Comparison of ENCODE assay signal across 10 cellular contexts in the genomic region with DNA sequence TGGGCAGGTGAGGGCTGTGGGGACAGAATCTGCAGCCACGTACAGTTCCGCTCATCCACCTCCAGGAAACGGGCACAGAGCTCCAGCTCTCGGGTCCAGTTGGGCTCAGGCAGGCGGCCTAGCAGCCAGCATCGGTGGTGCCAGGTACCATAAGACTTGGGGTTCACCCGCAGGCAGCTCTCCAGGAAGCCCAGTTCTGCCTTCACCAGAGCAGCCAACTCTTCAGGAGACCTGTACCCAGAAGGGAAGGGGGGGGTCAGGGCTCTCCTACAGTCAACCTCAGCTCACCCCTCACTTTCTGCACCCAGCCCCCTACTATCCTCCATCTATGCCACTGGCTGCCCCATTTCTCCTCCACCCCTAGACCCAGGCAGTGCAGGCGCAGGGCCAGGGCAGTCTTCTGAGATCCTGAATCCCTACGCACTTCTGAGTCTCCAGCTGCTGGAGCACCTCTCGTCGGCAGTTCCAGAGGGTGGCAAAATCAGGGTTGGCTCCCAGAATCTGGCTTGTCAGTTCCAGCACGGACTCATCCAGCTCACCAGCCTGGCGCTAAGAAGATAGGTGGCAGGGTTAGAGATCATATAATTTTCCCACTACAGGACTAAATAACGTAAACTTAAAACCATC. TPM values are rescaled to one million over a fixed set of nuclear protein-coding genes. Genes with fewer than 3 reads are reported as not detected.
A peak's percentile ranks its signal among the peaks of the same experiment; 100 is the strongest.
DNase-seq lines count a peak whose midpoint lies in the region; ATAC-seq, FAIRE-seq and TF ChIP-seq lines count a peak whose summit lies in the region.
"Had no signal": no experiment of that assay in that cellular context is flagged by ENCODE, and none has a peak within 500 bp of the region (broad histone marks: within the 10 kb centered on the region; RNA-seq: fewer than 3 reads in every experiment).

No MANE protein-coding gene starts in this region.

- H3K27ac Mint-ChIP-seq in CD8-positive, alpha-beta memory T cell = peak overlapping the region in 7 of 8 donors; percentile 17 to 98 (median 96)
- no peak overlapping the region for H3K27ac Mint-ChIP-seq in activated naive CD8-positive, alpha-beta T cell treated with anti-CD3 and anti-CD28 coated beads, Interleukin-2, amount 50 U/mL, for 24 hours
- peak overlapping the region in 1 of 2 donors; percentile 92 for H3K27ac Mint-ChIP-seq in natural killer cell treated with Interleukin-12 subunit alpha and Interleukin-12 subunit beta and Interleukin-15 and Interleukin-18, amount 100 ng/mL, for 72 hours

- CTCF ChIA-PET in CD8-positive, alpha-beta memory T cell (lab: Charles Lee) = interaction anchor here (1.0 to 5.4 kb wide), 17 partner anchors 8 to 161 kb away, joined by 3 to 94 read pairs (median 6); a partner anchor contains a TSS

- H3K27me3 ChIP-seq in CD8-positive, alpha-beta memory T cell (ENCODE audit: insufficient read depth, low read length, poor library complexity, severe bottlenecking) = no peaks in the 10 kb centered on the region
- H3K27me3 ChIP-seq in Karpas-422 (ENCODE audit: low read length) = no peaks in the 10 kb centered on the region
- H3K27me3 ChIP-seq in vagina = no peaks in the 10 kb centered on the region
- H3K27me3 ChIP-seq: sigmoid colon had no signal

- no peaks in the 10 kb centered on the region for H3K9me2 ChIP-seq in Karpas-422 (replicated peaks; ENCODE audit: insufficient read depth, low read length)

- peak in 1 of 5 donors; percentile 46 for DNase-seq in CD8-positive, alpha-beta memory T cell
- DNase-seq in Karpas-422 = no peak
- no peak for DNase-seq in activated naive CD8-positive, alpha-beta T cell treated with anti-CD3 and anti-CD28 coated beads, Interleukin-2, amount 50 U/mL, for 24 hours
- DNase-seq in natural killer cell treated with Interleukin-12 subunit alpha and Interleukin-12 subunit beta and Interleukin-15 and Interleukin-18, amount 100 ng/mL, for 72 hours (ENCODE audit: low spot score) = no peak
- no peak for DNase-seq in urothelium cell line (ENCODE audit: low spot score)
- no peak for DNase-seq in vagina (ENCODE audit: extremely low spot score in 2 of 2)
- DNase-seq in stimulated activated CD4-positive, alpha-beta T cell treated with anti-CD3 and anti-CD28 coated beads, Interleukin-2, amount 100 ng/mL, for 48 hours = no peak
- DNase-seq: NCI-H2029 treated with DMSO at 0.1 percent for 48 hours, sigmoid colon had no signal

- POLR2A ChIA-PET in CD8-positive, alpha-beta memory T cell (lab: Charles Lee) = interaction anchor here (0.6 to 2.8 kb wide), 8 partner anchors 13 to 971 kb away, joined by 3 to 28 read pairs (median 8); a partner anchor contains a TSS

- no peak for ATAC-seq in activated naive CD8-positive, alpha-beta T cell treated with anti-CD3 and anti-CD28 coated beads, Interleukin-2, amount 50 U/mL, for 24 hours
- no peak for ATAC-seq in natural killer cell treated with Interleukin-12 subunit alpha and Interleukin-12 subunit beta and Interleukin-15 and Interleukin-18, amount 100 ng/mL, for 72 hours
- ATAC-seq in GM19023 (IDR thresholded peaks at IDR 0.05; ENCODE audit: unreplicated experiment) = no peak

- peaks cover 30% of the 10 kb centered on the region for H3K4me1 ChIP-seq in CD8-positive, alpha-beta memory T cell (ENCODE audit: insufficient read depth, low read length)
- peaks cover 38% of the 10 kb centered on the region for H3K4me1 ChIP-seq in Karpas-422 (ENCODE audit: low read length)
- H3K4me1 ChIP-seq in vagina = peaks cover 18% of the 10 kb centered on the region

- H3K9me3 ChIP-seq in CD8-positive, alpha-beta memory T cell (ENCODE audit: low read length) = no peaks in the 10 kb centered on the region
- no peaks in the 10 kb centered on the region for H3K9me3 ChIP-seq in Karpas-422 (ENCODE audit: low read length)
- H3K9me3 ChIP-seq in vagina = no peaks in the 10 kb centered on the region
- H3K9me3 ChIP-seq: sigmoid colon had no signal

- FAIRE-seq in urothelium cell line (lab: Jason Lieb, UNC) = no peak

- intact Hi-C loops in vagina (cut with DNase I) = no loop called here

- H3K36me3 ChIP-seq in CD8-positive, alpha-beta memory T cell (ENCODE audit: insufficient read depth, low read length) = peaks cover 22% of the 10 kb centered on the region
- H3K36me3 ChIP-seq in Karpas-422 (ENCODE audit: insufficient read depth, low read length) = no peaks in the 10 kb centered on the region
- H3K36me3 ChIP-seq in vagina = peaks cover 0 to 28% of the 10 kb centered on the region in 2 donors

- H3K4me3 Mint-ChIP-seq in CD8-positive, alpha-beta memory T cell = peak overlapping the region; percentile 88 to 93 (median 92)
- peak overlapping the region; percentile 87 for H3K4me3 Mint-ChIP-seq in activated naive CD8-positive, alpha-beta T cell treated with anti-CD3 and anti-CD28 coated beads, Interleukin-2, amount 50 U/mL, for 24 hours
- peak overlapping the region; percentile 88 for H3K4me3 Mint-ChIP-seq in natural killer cell treated with Interleukin-12 subunit alpha and Interleukin-12 subunit beta and Interleukin-15 and Interleukin-18, amount 100 ng/mL, for 72 hours

- peaks cover 37 to 41% (median 39%) of the 10 kb centered on the region in 3 donors for H3K4me1 Mint-ChIP-seq in CD8-positive, alpha-beta memory T cell
- H3K4me1 Mint-ChIP-seq in activated naive CD8-positive, alpha-beta T cell treated with anti-CD3 and anti-CD28 coated beads, Interleukin-2, amount 50 U/mL, for 24 hours = peaks cover 40% of the 10 kb centered on the region
- peaks cover 41 to 44% of the 10 kb centered on the region in 2 donors for H3K4me1 Mint-ChIP-seq in natural killer cell treated with Interleukin-12 subunit alpha and Interleukin-12 subunit beta and Interleukin-15 and Interleukin-18, amount 100 ng/mL, for 72 hours (ENCODE audit: low read depth in 2 of 2)

- TF ChIP-seq POLR2A in vagina (IDR thresholded peaks at IDR 0.05) = no peak

- no peak overlapping the region for H3K4me3 ChIP-seq in CD8-positive, alpha-beta memory T cell (ENCODE audit: low read length)
- H3K4me3 ChIP-seq in Karpas-422 (ENCODE audit: low read length) (peak overlapping the region; percentile 80), vagina (no peak overlapping the region)

- H3K9ac ChIP-seq in Karpas-422 (ENCODE audit: low read length) = peak overlapping the region; percentile 86

- peak overlapping the region; percentile 96 for H3K4me2 ChIP-seq in Karpas-422 (ENCODE audit: low read depth, low read length, poor library complexity, severe bottlenecking)

- H2AFZ ChIP-seq in Karpas-422 (ENCODE audit: low read length) = no peak overlapping the region

- H3K27ac ChIP-seq in CD8-positive, alpha-beta memory T cell (ENCODE audit: low read depth, low read length) = no peak overlapping the region
- H3K27ac ChIP-seq in Karpas-422 (ENCODE audit: low read length) (no peak overlapping the region), vagina (no peak overlapping the region)

- H3K36me3 Mint-ChIP-seq in CD8-positive, alpha-beta memory T cell = peaks cover 7 to 52% (median 9%) of the 10 kb centered on the region in 3 donors
- peaks cover 14% of the 10 kb centered on the region for H3K36me3 Mint-ChIP-seq in activated naive CD8-positive, alpha-beta T cell treated with anti-CD3 and anti-CD28 coated beads, Interleukin-2, amount 50 U/mL, for 24 hours (ENCODE audit: low read depth)
- no peaks in the 10 kb centered on the region for H3K36me3 Mint-ChIP-seq in natural killer cell treated with Interleukin-12 subunit alpha and Interleukin-12 subunit beta and Interleukin-15 and Interleukin-18, amount 100 ng/mL, for 72 hours

- H3K27me3 Mint-ChIP-seq in CD8-positive, alpha-beta memory T cell = peaks cover 0 to 5% of the 10 kb centered on the region in 2 donors
- no peaks in the 10 kb centered on the region for H3K27me3 Mint-ChIP-seq in activated naive CD8-positive, alpha-beta T cell treated with anti-CD3 and anti-CD28 coated beads, Interleukin-2, amount 50 U/mL, for 24 hours
- H3K27me3 Mint-ChIP-seq in natural killer cell treated with Interleukin-12 subunit alpha and Interleukin-12 subunit beta and Interleukin-15 and Interleukin-18, amount 100 ng/mL, for 72 hours = no peaks in the 10 kb centered on the region

- no peaks in the 10 kb centered on the region for H3K9me3 Mint-ChIP-seq in CD8-positive, alpha-beta memory T cell
- no peaks in the 10 kb centered on the region for H3K9me3 Mint-ChIP-seq in activated naive CD8-positive, alpha-beta T cell treated with anti-CD3 and anti-CD28 coated beads, Interleukin-2, amount 50 U/mL, for 24 hours
- no peaks in the 10 kb centered on the region for H3K9me3 Mint-ChIP-seq in natural killer cell treated with Interleukin-12 subunit alpha and Interleukin-12 subunit beta and Interleukin-15 and Interleukin-18, amount 100 ng/mL, for 72 hours

- TF ChIP-seq CTCF in vagina (IDR thresholded peaks at IDR 0.05) = no peak

- H3K79me2 ChIP-seq in Karpas-422 (ENCODE audit: low read length) = peaks cover 20% of the 10 kb centered on the region

- H4K20me1 ChIP-seq in Karpas-422 (ENCODE audit: insufficient read depth, low read depth, low read length) = no peaks in the 10 kb centered on the region

RNA-seq across cellular contexts. Expression of a gene that starts 1.4 kb away (rescaled TPM):
- total RNA-seq in CD8-positive, alpha-beta memory T cell = 10 to 100 TPM; 41.0 to 41.8 TPM
- 37.7 TPM for polyA plus RNA-seq in CD8-positive, alpha-beta memory T cell
- total RNA-seq in Karpas-422 (2014; rRNA removed; shearing (Covaris generic); ENCODE audit: low replicate concordance) = 45.1 and 64.1 TPM in 2 replicates
- 10 to 100 TPM; 37.6 to 47.5 TPM for total RNA-seq in natural killer cell treated with Interleukin-12 subunit alpha and Interleukin-12 subunit beta and Interleukin-15 and Interleukin-18, amount 100 ng/mL, for 72 hours
- 43.5 TPM for total RNA-seq in vagina

RNA-seq across cellular contexts. Expression of a gene that starts 7.0 kb away (rescaled TPM):
- total RNA-seq in CD8-positive, alpha-beta memory T cell = 1 to 10 TPM; 3.2 to 3.7 TPM
- not detected for polyA plus RNA-seq in CD8-positive, alpha-beta memory T cell
- total RNA-seq in Karpas-422 (2014; rRNA removed; shearing (Covaris generic); ENCODE audit: low replicate concordance) = 1.3 and 5.2 TPM in 2 replicates
- total RNA-seq in natural killer cell treated with Interleukin-12 subunit alpha and Interleukin-12 subunit beta and Interleukin-15 and Interleukin-18, amount 100 ng/mL, for 72 hours = 1 to 10 TPM; 2.5 to 8.7 TPM
- total RNA-seq in vagina = 269 TPM

RNA-seq across cellular contexts. Expression of a gene that starts 27.6 kb away (rescaled TPM):
- 100 to 1,000 TPM; 101 to 106 TPM for total RNA-seq in CD8-positive, alpha-beta memory T cell
- 161 TPM for polyA plus RNA-seq in CD8-positive, alpha-beta memory T cell
- 81.1 and 104 TPM in 2 replicates for total RNA-seq in Karpas-422 (2014; rRNA removed; shearing (Covaris generic); ENCODE audit: low replicate concordance)
- total RNA-seq in natural killer cell treated with Interleukin-12 subunit alpha and Interleukin-12 subunit beta and Interleukin-15 and Interleukin-18, amount 100 ng/mL, for 72 hours = 100 to 1,000 TPM in 1 of 2 donors, 10 to 100 TPM in 1; 77.7 to 103 TPM
- total RNA-seq in vagina = 64.1 TPM

RNA-seq across cellular contexts. Expression of a gene that starts 29.6 kb away (rescaled TPM):
- 1 to 10 TPM; 9.3 to 9.8 TPM for total RNA-seq in CD8-positive, alpha-beta memory T cell
- polyA plus RNA-seq in CD8-positive, alpha-beta memory T cell = 34.8 TPM
- 27.1 and 35.9 TPM in 2 replicates for total RNA-seq in Karpas-422 (2014; rRNA removed; shearing (Covaris generic); ENCODE audit: low replicate concordance)
- 10 to 100 TPM; 15.6 to 17.4 TPM for total RNA-seq in natural killer cell treated with Interleukin-12 subunit alpha and Interleukin-12 subunit beta and Interleukin-15 and Interleukin-18, amount 100 ng/mL, for 72 hours
- total RNA-seq in vagina = 84.2 TPM

RNA-seq across cellular contexts. Expression of a gene that starts 29.6 kb away (rescaled TPM):
- total RNA-seq in CD8-positive, alpha-beta memory T cell = 10 to 100 TPM; 44.1 to 47.1 TPM
- 2.1 TPM for polyA plus RNA-seq in CD8-positive, alpha-beta memory T cell
- total RNA-seq in Karpas-422 (2014; rRNA removed; shearing (Covaris generic); ENCODE audit: low replicate concordance) = 42.0 and 44.7 TPM in 2 replicates
- 10 to 100 TPM; 38.5 to 59.0 TPM for total RNA-seq in natural killer cell treated with Interleukin-12 subunit alpha and Interleukin-12 subunit beta and Interleukin-15 and Interleukin-18, amount 100 ng/mL, for 72 hours
- total RNA-seq in vagina = 13.8 TPM

Comparison
In these comparisons a context has a peak if more than half of its experiments do, and no peak if none do; other contexts are left out.
1. RNA of a gene that starts 7.0 kb away (total RNA-seq): 269 TPM in vagina (single experiment); 2.5 to 8.7 TPM in natural killer cell treated with Interleukin-12 subunit alpha and Interleukin-12 subunit beta and Interleukin-15 and Interleukin-18, amount 100 ng/mL, for 72 hours, 3.2 to 3.7 TPM in CD8-positive, alpha-beta memory T cell and 1.3 to 5.2 TPM in Karpas-422; every median in the first group is over 10 times any median in the second.
2. Peak in every context shown above with its lines, with median percentiles within 50 percentile points of each other: H3K4me3 Mint-ChIP-seq.